In the genomic region with DNA sequence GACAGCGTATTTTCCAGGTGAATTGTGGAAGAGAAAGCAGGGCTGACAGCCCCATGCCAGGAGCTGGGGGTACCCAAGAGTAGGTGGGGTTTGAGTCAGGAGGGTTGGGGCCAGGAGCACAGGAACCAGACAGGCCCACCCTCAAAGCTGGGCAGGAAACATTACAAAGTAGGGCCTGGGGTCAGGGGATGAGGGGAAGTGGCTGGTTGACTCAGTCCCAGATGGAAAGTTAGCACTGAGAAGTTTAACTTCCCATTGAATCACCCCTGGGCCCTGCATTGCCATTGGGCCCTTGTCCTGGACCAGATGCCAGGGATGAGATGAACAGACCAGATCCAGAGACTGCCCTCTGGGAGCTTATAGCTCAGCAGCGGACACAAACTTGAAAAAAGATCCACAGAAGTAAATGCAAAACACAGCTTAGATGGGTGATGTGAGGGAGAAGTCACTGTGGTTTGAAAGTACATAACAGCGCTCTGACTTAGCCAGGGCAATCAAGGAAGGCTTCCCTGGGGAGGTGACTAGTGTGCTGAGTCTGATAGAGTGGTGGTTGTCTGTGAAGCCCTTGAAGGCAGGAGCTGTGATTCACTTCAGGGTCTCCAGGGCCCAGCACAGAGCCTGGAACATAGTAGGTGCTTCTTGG, we compare ENCODE assay signal across 9 cellular contexts. TPM values are rescaled to one million over a fixed set of nuclear protein-coding genes. Genes with fewer than 3 reads are reported as not detected.
DNase-seq lines count a peak whose midpoint lies in the region; ATAC-seq, FAIRE-seq and TF ChIP-seq lines count a peak whose summit lies in the region.
"Had no signal": no experiment of that assay in that cellular context is flagged by ENCODE, and none has a peak within 500 bp of the region (broad histone marks: within the 10 kb centered on the region; RNA-seq: fewer than 3 reads in every experiment).

No MANE protein-coding gene starts in this region.

- peaks cover 4 to 22% of the 10 kb centered on the region in 2 experiments; a peak in 3 of 5 replicates for H3K4me1 ChIP-seq in K562 (replicated peaks in 1 of 2; ENCODE audit: control insufficient read depth in 2 of 2, insufficient read depth in 2 of 2, low read length in 2 of 2)
- H3K4me1 ChIP-seq: parathyroid adenoma had no signal

- no peak for TF ChIP-seq RAD21 in K562 (CRISPR knock-in tag; conservative IDR thresholded peaks at IDR 0.05 in 1 of 2, IDR thresholded peaks at IDR 0.05 in 1 of 2)

- CTCF ChIA-PET in K562 (lab: Yijun Ruan, JAX; ENCODE audit: low intra/inter-chr PET ratio), result no interaction called here

- H3K27ac ChIP-seq in 22Rv1 (peak overlapping the region; percentile 95; the same call in 1 of the 2 replicates), K562 (ENCODE audit: extremely low read depth, low read depth, low read length) (no peak overlapping the region)
- H3K27ac ChIP-seq: parathyroid adenoma had no signal

- H3K36me3 ChIP-seq in K562 (ENCODE audit: control insufficient read depth, insufficient read depth, low read length), result peaks cover 3% of the 10 kb centered on the region; the same call in 1 of the 3 replicates

- TF ChIP-seq POLR2A in K562 (conservative IDR thresholded peaks at IDR 0.05) (no peak), lower leg skin (IDR thresholded peaks at IDR 0.05) (no peak)

- in situ Hi-C loops in K562 (cut with MboI), result no loop called here

- 85% methylated on average over 2 of the region's 3 CpGs for WGBS in K562 (ENCODE audit: insufficient coverage, low coverage, missing lambda C conversion rate)
- WGBS in lower leg skin, 2 donors, result 84 to 85% methylated on average over 3 of the region's 3 CpGs

- no TSS peak for BruUV-seq in K562 (replicated peaks; lab: Mats Ljungman, UMichigan)

- H3K9me3 ChIP-seq in K562 (replicated peaks; ENCODE audit: control insufficient read depth, insufficient read depth, low read depth, low read length), result no peaks in the 10 kb centered on the region

- DNase-seq in HFF-Myc (ENCODE audit: extremely low read depth, low read depth) (no peak), K562 (ENCODE audit: extremely low read depth in 1 of 4, low spot score in 3 of 4) (no peak), mesothelial cell of epicardium (ENCODE audit: low spot score in 2 of 2, unreplicated experiment in 2 of 2) (no peak), NCI-H146 treated with DMSO at 0.1 percent for 48 hours (lab: John Stamatoyannopoulos, UW; ENCODE audit: unreplicated experiment) (no peak), lower leg skin (ENCODE audit: low spot score in 2 of 2) (no peak), glomerular visceral epithelial cell (ENCODE audit: extremely low spot score) (no peak), NOMO-1 (lab: John Stamatoyannopoulos, UW; ENCODE audit: unreplicated experiment in 2 of 2) (no peak)

- H4K20me1 ChIP-seq in K562 (replicated peaks; ENCODE audit: control insufficient read depth, insufficient read depth, low read length), result peaks cover 18% of the 10 kb centered on the region; the same call in 1 of the 2 replicates

- peak overlapping the region; percentile 82 for H3K4me3 Mint-ChIP-seq in mesothelial cell of epicardium

- TF ChIP-seq CTCF in 22Rv1 (IDR thresholded peaks at IDR 0.05) (no peak), HFF-Myc (IDR thresholded peaks at IDR 0.05; ENCODE audit: low read depth, low read length, missing control alignments) (no peak), K562 (IDR thresholded peaks at IDR 0.05 in 2 of 3, conservative IDR thresholded peaks at IDR 0.05 in 1 of 3; ENCODE audit: insufficient read depth in 2 of 3, low read depth in 1 of 3, low read length in 3 of 3) (no peak), mesothelial cell of epicardium (IDR thresholded peaks at IDR 0.05; ENCODE audit: unreplicated experiment) (no peak), lower leg skin (IDR thresholded peaks at IDR 0.05) (no peak)

- H3K79me2 ChIP-seq in K562 (ENCODE audit: control insufficient read depth, insufficient read depth, low read length), result peaks cover 43% of the 10 kb centered on the region

- no peak for ATAC-seq in K562

- FAIRE-seq in K562 (lab: Jason Lieb, UNC), result no peak

- peak overlapping the region; percentile 82 for H3K4me2 ChIP-seq in K562 (ENCODE audit: insufficient read depth, low read length)

- no peak overlapping the region for H2AFZ ChIP-seq in K562 (ENCODE audit: low read depth, low read length)

- H3K4me3 ChIP-seq in HFF-Myc (replicated peaks; ENCODE audit: low read depth, low read length) (peak overlapping the region; percentile 66), K562 (no peak overlapping the region), lower leg skin (ENCODE audit: low read depth, poor library complexity, severe bottlenecking) (no peak overlapping the region)

- no peak overlapping the region for H3K27ac Mint-ChIP-seq in mesothelial cell of epicardium

- no peak for TF ChIP-seq EP300 in K562 (IDR thresholded peaks at IDR 0.05; ENCODE audit: low read length)

- H3K9ac ChIP-seq in K562 (ENCODE audit: insufficient read depth in 1 of 2, low read depth in 2 of 2, low read length in 2 of 2), result no peak overlapping the region; a peak in 1 of 4 replicates
- H3K9ac ChIP-seq: parathyroid adenoma had no signal

- no peaks in the 10 kb centered on the region for H3K27me3 Mint-ChIP-seq in mesothelial cell of epicardium (ENCODE audit: low read depth)

- no peaks in the 10 kb centered on the region for H3K36me3 Mint-ChIP-seq in mesothelial cell of epicardium

- no peaks in the 10 kb centered on the region for H3K9me3 Mint-ChIP-seq in mesothelial cell of epicardium

- peaks cover 1% of the 10 kb centered on the region for H3K4me1 Mint-ChIP-seq in mesothelial cell of epicardium

- no peaks in the 10 kb centered on the region for H3K9me1 ChIP-seq in K562 (ENCODE audit: control insufficient read depth, insufficient read depth, low read length)

- intact Hi-C loops in K562 (cut with micrococcal nuclease), result loop anchor here (10.0 kb wide), 1 partner anchor 89 kb away; a partner anchor contains a TSS
- intact Hi-C loops in lower leg skin (cut with DNase I; ENCODE audit: low total_unique reads), result no loop called here

- POLR2A ChIA-PET in K562 (lab: Yijun Ruan, JAX), result interaction anchor here (0.6 to 4.9 kb wide), 12 partner anchors 9 to 246 kb away, joined by 3 to 44 read pairs (median 4); no protein-coding TSS in a partner anchor

- no peaks in the 10 kb centered on the region for H3K27me3 ChIP-seq in K562 (ENCODE audit: control insufficient read depth in 2 of 2, insufficient read depth in 2 of 2, low read length in 2 of 2)

TF ChIP-seq in K562, 482 proteins besides CTCF, POLR2A, EP300 and RAD21 (continues in another document):
- TF ChIP-seq ZNF3 (CRISPR knock-in tag; IDR thresholded peaks at IDR 0.05) (no peak), POLR2G (IDR thresholded peaks at IDR 0.05; ENCODE audit: low read depth, low read length) (no peak), TCFL5 (CRISPR knock-in tag; conservative IDR thresholded peaks at IDR 0.05) (no peak), ZFP36 (IDR thresholded peaks at IDR 0.05; ENCODE audit: low read depth, low read length, partially characterized antibody) (peak; percentile 92)
- TF ChIP-seq, protein P1, sequence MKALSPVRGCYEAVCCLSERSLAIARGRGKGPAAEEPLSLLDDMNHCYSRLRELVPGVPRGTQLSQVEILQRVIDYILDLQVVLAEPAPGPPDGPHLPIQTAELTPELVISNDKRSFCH (CRISPR knock-in tag; IDR thresholded peaks at IDR 0.05), result no peak
- TF ChIP-seq, protein P1 (tag; IDR thresholded peaks at IDR 0.05), result no peak

RNA-seq across cellular contexts. Expression of a gene that starts 2.2 kb away (rescaled TPM):
- total RNA-seq in K562 (2011; cell fraction: chromatin; rRNA removed; ENCODE audit: low replicate concordance), result 4.2 and 9.2 TPM in 2 replicates
- 5.4 and 6.7 TPM in 2 replicates for total RNA-seq in K562 (2011; cell fraction: nucleolus; rRNA removed)
- 6.3 and 7.8 TPM in 2 replicates for total RNA-seq in K562 (2011; cell fraction: nucleoplasm; rRNA removed)
- 8.0 and 8.9 TPM in 2 replicates for total RNA-seq in K562 (2014; rRNA removed)
- total RNA-seq in K562 (2014; rRNA removed; fragmentation: Illumina TruSeq; extraction: Trizol), result 4.5 and 5.2 TPM in 2 replicates
- total RNA-seq in K562 (2015; rRNA removed; fragmentation: Illumina TruSeq; extraction: Trizol), result 1.9 and 2.1 TPM in 2 replicates
- total RNA-seq in K562 (2021), result 5.9 and 7.9 TPM in 2 replicates
- polyA plus RNA-seq in K562 (2011; rRNA removed), result 3.3 and 5.4 TPM in 2 replicates
- polyA plus RNA-seq in K562 (2011; cell fraction: cytosol; rRNA removed), result 3.1 and 11.0 TPM in 2 replicates
- polyA plus RNA-seq in K562 (2011; cell fraction: nucleus; rRNA removed), result 1.8 and 4.2 TPM in 2 replicates
- 5.4 and 9.4 TPM in 2 replicates for polyA plus RNA-seq in K562 (2012)
- 5.8 and 6.1 TPM in 2 replicates for polyA plus RNA-seq in K562 (2014; fragmentation: Illumina TruSeq; extraction: Trizol)
- under 1 TPM; 0.51 to 0.60 TPM for polyA plus RNA-seq in K562 (2014; fragmentation: Nextera tagmentation; extraction: Ambion mirVana)
- polyA plus RNA-seq in K562 (2014; rRNA removed), result 6.9 and 7.0 TPM in 2 replicates
- 1.8 and 2.8 TPM in 2 replicates for polyA minus RNA-seq in K562 (2011; rRNA and poly(A)+ RNA removed)
- polyA minus RNA-seq in K562 (2011; cell fraction: cytosol; rRNA and poly(A)+ RNA removed), result 2.8 and 3.2 TPM in 2 replicates
- 2.3 and 2.6 TPM in 2 replicates for polyA minus RNA-seq in K562 (2011; cell fraction: nucleus; rRNA and poly(A)+ RNA removed)
- 33.4 to 35.3 TPM (median 34.1 TPM) in 3 replicates for total RNA-seq in mesothelial cell of epicardium
- total RNA-seq in lower leg skin, result 100 to 1,000 TPM in 1 of 4 donors, 10 to 100 TPM in 3; 64.7 to 116 (median 82.0) TPM

RNA-seq across cellular contexts. Expression of a gene that starts 22.3 kb away (rescaled TPM):
- 64.9 and 174 TPM in 2 replicates for total RNA-seq in K562 (2011; cell fraction: chromatin; rRNA removed; ENCODE audit: low replicate concordance)
- total RNA-seq in K562 (2011; cell fraction: nucleolus; rRNA removed), result 86.7 and 90.4 TPM in 2 replicates
- total RNA-seq in K562 (2011; cell fraction: nucleoplasm; rRNA removed), result 47.3 and 58.2 TPM in 2 replicates
- total RNA-seq in K562 (2014; rRNA removed) (9.1 and 9.7 TPM in 2 replicates), K562 (2014; rRNA removed; fragmentation: Illumina TruSeq; extraction: Trizol) (2.8 and 3.2 TPM in 2 replicates), K562 (2015; rRNA removed; fragmentation: Illumina TruSeq; extraction: Trizol) (2.1 TPM in 2 replicates), K562 (2021) (10.8 and 10.9 TPM in 2 replicates), mesothelial cell of epicardium (88.2 to 91.9 TPM (median 88.6 TPM) in 3 replicates), lower leg skin (10 to 100 TPM; 46.0 to 88.4 (median 64.8) TPM)
- polyA plus RNA-seq in K562 (2011; rRNA removed) (10.9 and 18.1 TPM in 2 replicates), K562 (2014; fragmentation: Illumina TruSeq; extraction: Trizol) (7.9 and 9.7 TPM in 2 replicates), K562 (2014; fragmentation: Nextera tagmentation; extraction: Ambion mirVana) (under 1 TPM; 0.11 to 0.13 TPM), K562 (2014; rRNA removed) (8.8 and 12.2 TPM in 2 replicates)
- 8.3 and 14.3 TPM in 2 replicates for polyA plus RNA-seq in K562 (2011; cell fraction: cytosol; rRNA removed)
- 109 and 177 TPM in 2 replicates for polyA plus RNA-seq in K562 (2011; cell fraction: nucleus; rRNA removed)
- 14.3 and 16.8 TPM in 2 replicates for polyA plus RNA-seq in K562 (2012)
- 27.5 and 34.5 TPM in 2 replicates for polyA minus RNA-seq in K562 (2011; rRNA and poly(A)+ RNA removed)
- polyA minus RNA-seq in K562 (2011; cell fraction: cytosol; rRNA and poly(A)+ RNA removed), result 13.3 and 26.9 TPM in 2 replicates
- 90.7 and 117 TPM in 2 replicates for polyA minus RNA-seq in K562 (2011; cell fraction: nucleus; rRNA and poly(A)+ RNA removed)
